In genomic region chr11:3195251-3196160, GRCh38 we compare ENCODE assay signal across 1 cellular context.
TF ChIP-seq lines count a peak whose summit lies in the region.

No MANE protein-coding gene starts in this region.

TF ChIP-seq in GM12878, 131 proteins besides CTCF, POLR2A, EP300 and RAD21:
- TF ChIP-seq BHLHE40 (IDR thresholded peaks at IDR 0.05; ENCODE audit: borderline replicate concordance in 1 of 2, low read depth in 2 of 2, low read length in 1 of 2) (peak in 1 of 2 experiments; percentile 23; a peak in 1 of 4 replicates), SPI1 (IDR thresholded peaks at IDR 0.05; ENCODE audit: borderline replicate concordance, insufficient read depth, low read depth, low read length) (peak; percentile 60; the same call in 1 of the 2 replicates), RFX5 (IDR thresholded peaks at IDR 0.05; ENCODE audit: low read depth, low read length) (no peak)
